In genomic region chr7:36971515-36972139, GRCh38 we compare ENCODE assay signal across 14 cellular contexts.
A peak's percentile ranks its signal among the peaks of the same experiment; 100 is the strongest.
DNase-seq lines count a peak whose midpoint lies in the region; ATAC-seq and TF ChIP-seq lines count a peak whose summit lies in the region.
"Had no signal": no experiment of that assay in that cellular context is flagged by ENCODE, and none has a peak within 500 bp of the region (broad histone marks: within the 10 kb centered on the region; RNA-seq: fewer than 3 reads in every experiment).

No MANE protein-coding gene starts in this region.

- peaks cover 27% of the 10 kb centered on the region for H3K4me1 Mint-ChIP-seq in activated naive CD8-positive, alpha-beta T cell (ENCODE audit: low read depth)
- H3K4me1 Mint-ChIP-seq in activated naive CD8-positive, alpha-beta T cell treated with anti-CD3 and anti-CD28 coated beads, Interleukin-2, amount 50 U/mL, for 24 hours = peaks cover 24% of the 10 kb centered on the region

- no peaks in the 10 kb centered on the region for H3K27me3 ChIP-seq in right lobe of liver
- no peaks in the 10 kb centered on the region for H3K27me3 ChIP-seq in aorta (ENCODE audit: control insufficient read depth in 1 of 2, insufficient read depth in 2 of 2, low read length in 1 of 2)

- no peaks in the 10 kb centered on the region for H3K27me3 Mint-ChIP-seq in activated naive CD8-positive, alpha-beta T cell
- H3K27me3 Mint-ChIP-seq in activated naive CD8-positive, alpha-beta T cell treated with anti-CD3 and anti-CD28 coated beads, Interleukin-2, amount 50 U/mL, for 24 hours = no peaks in the 10 kb centered on the region
- H3K27me3 Mint-ChIP-seq: naive thymus-derived CD4-positive, alpha-beta T cell had no signal

- peaks cover 30% of the 10 kb centered on the region for H3K36me3 Mint-ChIP-seq in activated naive CD8-positive, alpha-beta T cell
- H3K36me3 Mint-ChIP-seq in activated naive CD8-positive, alpha-beta T cell treated with anti-CD3 and anti-CD28 coated beads, Interleukin-2, amount 50 U/mL, for 24 hours (ENCODE audit: low read depth) = peaks cover 39% of the 10 kb centered on the region

- no peak for ATAC-seq in activated naive CD8-positive, alpha-beta T cell treated with anti-CD3 and anti-CD28 coated beads, Interleukin-2, amount 50 U/mL, for 24 hours
- ATAC-seq in right lobe of liver (peak; percentile 79 to 86 (median 83)), aorta (ENCODE audit: low FRiP score) (peak; percentile 64), GM19452 (IDR thresholded peaks at IDR 0.05; ENCODE audit: unreplicated experiment) (no peak)
- ATAC-seq: activated naive CD4-positive, alpha-beta T cell treated with anti-CD3 and anti-CD28 coated beads, Interleukin-2, amount 50 U/mL, for 72 hours had no signal

- H3K4me1 ChIP-seq in right lobe of liver (peaks cover 0 to 39% (median 16%) of the 10 kb centered on the region in 4 donors), aorta (ENCODE audit: control insufficient read depth in 1 of 2, insufficient read depth in 2 of 2, low read length in 2 of 2) (no peaks in the 10 kb centered on the region)

- peak overlapping the region; percentile 49 to 92 (median 71) for H3K27ac ChIP-seq in right lobe of liver
- no peak overlapping the region for H3K27ac ChIP-seq in aorta (ENCODE audit: low read depth in 1 of 2, low read length in 2 of 2)

- no peak for DNase-seq in activated naive CD8-positive, alpha-beta T cell treated with anti-CD3 and anti-CD28 coated beads, Interleukin-2, amount 50 U/mL, for 24 hours
- DNase-seq in SHP77 treated with DMSO at 0.1 percent for 48 hours (lab: John Stamatoyannopoulos, UW) = peak; percentile 98
- DNase-seq in right lobe of liver = peak in 1 of 3 donors; percentile 66
- no peak for DNase-seq in aorta
- no peak for DNase-seq in islet precursor cell
- no peak for DNase-seq in stimulated activated naive CD4-positive, alpha-beta T cell treated with Interleukin-2 at 50 U/mL for 16 hours (lab: John Stamatoyannopoulos, UW)
- DNase-seq: kidney glomerular epithelial cell; naive thymus-derived CD4-positive, alpha-beta T cell; NCI-H187 treated with DMSO at 0.1 percent for 48 hours; substantia nigra had no signal

- no peak for TF ChIP-seq POLR2A in right lobe of liver (IDR thresholded peaks at IDR 0.05)

- intact Hi-C loops in right lobe of liver (cut with DNase I) (loop anchor here in 1 of 2 donors (10.0 kb wide), 1 partner anchor 213 kb away; no protein-coding TSS in a partner anchor), aorta (cut with DNase I) (no loop called here)

- peak overlapping the region; percentile 13 for H3K27ac Mint-ChIP-seq in activated naive CD8-positive, alpha-beta T cell
- no peak overlapping the region for H3K27ac Mint-ChIP-seq in activated naive CD8-positive, alpha-beta T cell treated with anti-CD3 and anti-CD28 coated beads, Interleukin-2, amount 50 U/mL, for 24 hours

- H3K4me3 Mint-ChIP-seq in activated naive CD8-positive, alpha-beta T cell = no peak overlapping the region
- H3K4me3 Mint-ChIP-seq in activated naive CD8-positive, alpha-beta T cell treated with anti-CD3 and anti-CD28 coated beads, Interleukin-2, amount 50 U/mL, for 24 hours = no peak overlapping the region

- H3K9me3 ChIP-seq in right lobe of liver (no peaks in the 10 kb centered on the region), aorta (ENCODE audit: control insufficient read depth, low read length) (no peaks in the 10 kb centered on the region)

- no peaks in the 10 kb centered on the region for H3K9me3 Mint-ChIP-seq in activated naive CD8-positive, alpha-beta T cell (ENCODE audit: low read depth)
- peaks cover 6% of the 10 kb centered on the region for H3K9me3 Mint-ChIP-seq in activated naive CD8-positive, alpha-beta T cell treated with anti-CD3 and anti-CD28 coated beads, Interleukin-2, amount 50 U/mL, for 24 hours

- no peak for TF ChIP-seq CTCF in right lobe of liver (IDR thresholded peaks at IDR 0.05)

- H3K4me3 ChIP-seq in right lobe of liver (peak overlapping the region in 2 of 3 donors; percentile 2 to 11), aorta (ENCODE audit: low read length in 2 of 2) (no peak overlapping the region)
- H3K4me3 ChIP-seq: skin epidermis had no signal

- 24% methylated on average over 9 of the region's 9 CpGs for WGBS in right lobe of liver (ENCODE audit: insufficient coverage, low coverage, low lambda C conversion rate, missing lambda C conversion rate)
- WGBS in aorta, 2 donors = 87 to 91% methylated on average over 9 of the region's 9 CpGs

- no peaks in the 10 kb centered on the region for H3K36me3 ChIP-seq in right lobe of liver
- H3K36me3 ChIP-seq in aorta (ENCODE audit: control insufficient read depth in 1 of 2, insufficient read depth in 2 of 2, low read length in 1 of 2) = no peaks in the 10 kb centered on the region

Comparison
In these comparisons a context has a peak if more than half of its experiments do, and no peak if none do; other contexts are left out.
1. ATAC-seq: peak in right lobe of liver (4 of 4) and aorta (single experiment); none in activated naive CD8-positive, alpha-beta T cell treated with anti-CD3 and anti-CD28 coated beads, Interleukin-2, amount 50 U/mL, for 24 hours (single experiment) and GM19452 (single experiment).
2. H3K27ac ChIP-seq: peak in right lobe of liver (3 of 3); none in aorta (0 of 2).
3. H3K4me3 ChIP-seq: peak in right lobe of liver (2 of 3); none in aorta (0 of 2).